32 cellular contexts compared by ENCODE assay signal in the genomic region with DNA sequence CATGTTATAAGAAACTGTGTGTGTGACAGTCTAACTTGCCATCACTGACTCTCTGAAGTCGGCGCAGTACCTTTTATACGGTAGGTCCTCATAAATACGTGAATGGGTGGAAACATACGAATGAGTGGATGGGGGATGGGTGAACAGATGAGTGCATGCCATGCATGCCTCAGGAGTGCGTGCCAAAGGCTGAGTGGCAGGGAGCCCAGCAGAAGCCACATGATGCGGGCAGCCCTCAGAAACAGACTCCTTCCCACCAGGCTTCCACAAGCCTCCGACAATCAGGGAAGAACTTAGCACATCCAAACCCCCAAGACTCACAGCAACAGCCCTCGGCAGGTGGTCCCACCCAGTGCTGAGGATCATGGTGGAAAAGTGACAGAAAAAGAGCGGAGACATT. TPM values are rescaled to one million over a fixed set of nuclear protein-coding genes. Genes with fewer than 3 reads are reported as not detected.
DNase-seq lines count a peak whose midpoint lies in the region; ATAC-seq, FAIRE-seq and TF ChIP-seq lines count a peak whose summit lies in the region.
"Had no signal": no experiment of that assay in that cellular context is flagged by ENCODE, and none has a peak within 500 bp of the region (broad histone marks: within the 10 kb centered on the region; RNA-seq: fewer than 3 reads in every experiment).

No MANE protein-coding gene starts in this region.

- TF ChIP-seq CTCF in left lung (IDR thresholded peaks at IDR 0.05) (no peak), thyroid gland (IDR thresholded peaks at IDR 0.05) (no peak)
- no peak for TF ChIP-seq CTCF in CD4-positive, alpha-beta T cell (IDR thresholded peaks at IDR 0.05)

- no peak overlapping the region for H3K27ac Mint-ChIP-seq in CD4-positive, alpha-beta T cell
- H3K27ac Mint-ChIP-seq: activated CD8-positive, alpha-beta T cell treated with anti-CD3 and anti-CD28 coated beads for 36 hours; activated naive CD4-positive, alpha-beta T cell treated with anti-CD3 and anti-CD28 coated beads for 36 hours; mesothelial cell of epicardium; natural killer cell; stimulated activated naive B cell treated with anti-CD40 and anti-IgM and Interleukin-4, amounts not matched to agents 10 μg/mL and 1 μg/mL and 100 μg/mL, for 72 hours had no signal

- intact Hi-C loops in left lung (cut with DNase I), result no loop called here
- intact Hi-C loops in thyroid gland (cut with DNase I), result no loop called here
- intact Hi-C loops in CD4-positive, alpha-beta T cell (cut with DNase I, micrococcal nuclease), result no loop called here

- H3K27ac ChIP-seq in left lung, result no peak overlapping the region
- H3K27ac ChIP-seq in thyroid gland, result no peak overlapping the region
- no peak overlapping the region for H3K27ac ChIP-seq in CD4-positive, alpha-beta T cell (ENCODE audit: low read depth, low read length)
- H3K27ac ChIP-seq: colonic mucosa, epithelial cell of prostate, HL-60, suprapubic skin had no signal

- no peaks in the 10 kb centered on the region for H3K4me1 ChIP-seq in left lung
- peaks cover 4 to 9% of the 10 kb centered on the region in 2 donors for H3K4me1 ChIP-seq in thyroid gland
- H3K4me1 ChIP-seq: colonic mucosa, suprapubic skin had no signal

- no peaks in the 10 kb centered on the region for H3K36me3 Mint-ChIP-seq in CD4-positive, alpha-beta T cell (ENCODE audit: low read depth)
- H3K36me3 Mint-ChIP-seq: mesothelial cell of epicardium; natural killer cell; stimulated activated naive B cell treated with anti-CD40 and anti-IgM and Interleukin-4, amounts not matched to agents 10 μg/mL and 1 μg/mL and 100 μg/mL, for 72 hours had no signal

- H3K9me3 ChIP-seq in left lung (no peaks in the 10 kb centered on the region), thyroid gland (no peaks in the 10 kb centered on the region)
- H3K9me3 ChIP-seq in CD4-positive, alpha-beta T cell (ENCODE audit: control insufficient read depth, low read length), result no peaks in the 10 kb centered on the region
- H3K9me3 ChIP-seq: colonic mucosa, suprapubic skin had no signal

- no peaks in the 10 kb centered on the region for H3K4me1 Mint-ChIP-seq in CD4-positive, alpha-beta T cell (ENCODE audit: low read depth)
- H3K4me1 Mint-ChIP-seq: mesothelial cell of epicardium; natural killer cell; stimulated activated naive B cell treated with anti-CD40 and anti-IgM and Interleukin-4, amounts not matched to agents 10 μg/mL and 1 μg/mL and 100 μg/mL, for 72 hours had no signal

- WGBS in thyroid gland, 2 donors, result 44 to 51% methylated on average over 10 of the region's 10 CpGs

- POLR2A ChIA-PET in CD4-positive, alpha-beta T cell (lab: Charles Lee), result no interaction called here

- H3K36me3 ChIP-seq in left lung, result no peaks in the 10 kb centered on the region
- no peaks in the 10 kb centered on the region for H3K36me3 ChIP-seq in thyroid gland
- H3K36me3 ChIP-seq: colonic mucosa, suprapubic skin had no signal

- ATAC-seq in left lung (peak; percentile 59), GM18858 (IDR thresholded peaks at IDR 0.05; ENCODE audit: unreplicated experiment) (no peak)
- ATAC-seq in CD4-positive, alpha-beta T cell (ENCODE audit: poor library complexity), result no peak
- ATAC-seq: activated CD8-positive, alpha-beta T cell treated with anti-CD3 and anti-CD28 coated beads for 36 hours; natural killer cell; stimulated activated naive B cell treated with anti-CD40 and anti-IgM and Interleukin-4, amounts not matched to agents 10 μg/mL and 1 μg/mL and 100 μg/mL, for 72 hours had no signal

- DNase-seq in HTR-8/SVneo (ENCODE audit: insufficient read length, low spot score), result no peak
- peak; percentile 39 for DNase-seq in globus pallidus (ENCODE audit: low spot score)
- DNase-seq in left lung, result no peak
- peak; percentile 82 to 89 for DNase-seq in thyroid gland
- DNase-seq in CD4-positive, alpha-beta T cell, result no peak
- DNase-seq in activated CD4-positive, alpha-beta T cell treated with anti-CD3 and anti-CD28 coated beads, Interleukin-2, amount 50 U/mL, for 1 hour, result no peak
- DNase-seq in activated CD4-positive, alpha-beta T cell treated with anti-CD3 and anti-CD28 coated beads for 4 hours, result no peak
- DNase-seq: activated CD4-positive, alpha-beta T cell treated with anti-CD3 and anti-CD28 coated beads for 1 hour; activated CD8-positive, alpha-beta memory T cell treated with anti-CD3 and anti-CD28 coated beads, Interleukin-2, amount 50 U/mL, for 48 hours; activated CD8-positive, alpha-beta T cell treated with anti-CD3 and anti-CD28 coated beads for 36 hours; activated naive CD4-positive, alpha-beta T cell treated with anti-CD3 and anti-CD28 coated beads for 36 hours; colonic mucosa; effector CD4-positive, alpha-beta T cell; KG1; MM.1S; natural killer cell; NCI-H1930; NCI-H2171 treated with DMSO at 0.1 percent for 48 hours; NCI-H524 treated with DMSO at 0.1 percent for 48 hours; occipital lobe; SHP77 treated with DMSO at 0.1 percent for 48 hours; small intestine; stimulated activated naive B cell treated with anti-CD40 and anti-IgM and Interleukin-4, amounts not matched to agents 10 μg/mL and 1 μg/mL and 100 μg/mL, for 72 hours; T-helper 2 cell had no signal

- TF ChIP-seq POLR2A in thyroid gland (IDR thresholded peaks at IDR 0.05), result no peak

- H3K27me3 ChIP-seq in left lung (peaks cover 0 to 37% of the 10 kb centered on the region in 2 donors), thyroid gland (no peaks in the 10 kb centered on the region)
- H3K27me3 ChIP-seq in CD4-positive, alpha-beta T cell (ENCODE audit: control insufficient read depth, insufficient read depth, low read length), result no peaks in the 10 kb centered on the region
- H3K27me3 ChIP-seq: colonic mucosa had no signal

- H3K4me3 Mint-ChIP-seq in CD4-positive, alpha-beta T cell, result no peak overlapping the region
- H3K4me3 Mint-ChIP-seq: activated CD8-positive, alpha-beta T cell treated with anti-CD3 and anti-CD28 coated beads for 36 hours; activated naive CD4-positive, alpha-beta T cell treated with anti-CD3 and anti-CD28 coated beads for 36 hours; mesothelial cell of epicardium; natural killer cell; stimulated activated naive B cell treated with anti-CD40 and anti-IgM and Interleukin-4, amounts not matched to agents 10 μg/mL and 1 μg/mL and 100 μg/mL, for 72 hours had no signal

- H3K4me3 ChIP-seq in left lung, result no peak overlapping the region
- no peak overlapping the region for H3K4me3 ChIP-seq in thyroid gland (replicated peaks in 1 of 3)
- H3K4me3 ChIP-seq: colonic mucosa, suprapubic skin had no signal

- FAIRE-seq in HTR-8/SVneo (lab: Jason Lieb, UNC), result peak; percentile 57
- FAIRE-seq: GM18507, H54, islet of Langerhans, small intestine had no signal

- H3K27me3 Mint-ChIP-seq in CD4-positive, alpha-beta T cell, result peaks cover 12% of the 10 kb centered on the region

- H3K9me3 Mint-ChIP-seq in CD4-positive, alpha-beta T cell, result no peaks in the 10 kb centered on the region
- H3K9me3 Mint-ChIP-seq: activated CD8-positive, alpha-beta T cell treated with anti-CD3 and anti-CD28 coated beads for 36 hours; activated naive CD4-positive, alpha-beta T cell treated with anti-CD3 and anti-CD28 coated beads for 36 hours; mesothelial cell of epicardium; natural killer cell; stimulated activated naive B cell treated with anti-CD40 and anti-IgM and Interleukin-4, amounts not matched to agents 10 μg/mL and 1 μg/mL and 100 μg/mL, for 72 hours had no signal

- CTCF ChIA-PET in CD4-positive, alpha-beta T cell (lab: Charles Lee), result no interaction called here

RNA-seq across cellular contexts. Expression of a gene that starts 16.7 kb away (rescaled TPM):
- total RNA-seq in left lung (under 1 TPM; 0.09 to 0.16 TPM), thyroid gland (under 1 TPM in 2 of 4 donors, not detected in 2; under 0.01 to 0.10 TPM)
- not detected for total RNA-seq in CD4-positive, alpha-beta T cell
- total RNA-seq: activated CD8-positive, alpha-beta T cell treated with anti-CD3 and anti-CD28 coated beads for 36 hours; activated naive CD4-positive, alpha-beta T cell treated with anti-CD3 and anti-CD28 coated beads for 36 hours; natural killer cell had no signal

Comparison
In these comparisons a context has a peak if more than half of its experiments do, and no peak if none do; other contexts are left out.
1. DNase-seq: peak in globus pallidus (single experiment) and thyroid gland (2 of 2); none in HTR-8/SVneo (single experiment), left lung (0 of 2), CD4-positive, alpha-beta T cell (0 of 10), activated CD4-positive, alpha-beta T cell treated with anti-CD3 and anti-CD28 coated beads, Interleukin-2, amount 50 U/mL, for 1 hour (single experiment) and activated CD4-positive, alpha-beta T cell treated with anti-CD3 and anti-CD28 coated beads for 4 hours (0 of 2).